Comparison of ENCODE assay signal across 25 cellular contexts in genomic region chr1:164863056-164863455, GRCh38.
"Had no signal": no experiment of that assay in that cellular context is flagged by ENCODE, and none has a peak within 500 bp of the region (broad histone marks: within the 10 kb centered on the region; RNA-seq: fewer than 3 reads in every experiment).

No MANE protein-coding gene starts in this region.

- H3K9ac ChIP-seq: KMS-11 had no signal

- H3K27ac ChIP-seq: brain microvascular endothelial cell, cardiac muscle cell, KMS-11, SJSA1, VCaP had no signal

- ATAC-seq: activated CD4-positive, CD25-positive, alpha-beta regulatory T cell treated with anti-CD3 and anti-CD28 coated beads, Interleukin-2, amount 50 U/mL, for 24 hours; activated CD8-positive, alpha-beta T cell treated with anti-CD3 and anti-CD28 coated beads for 36 hours; activated T-cell treated with anti-CD3 and anti-CD28 coated beads, Interleukin-2, amount 50 U/mL, for 72 hours; PC-3; T-helper 17 cell had no signal

- DNase-seq: activated CD4-positive, alpha-beta T cell treated with anti-CD3 and anti-CD28 coated beads for 4 hours; activated CD8-positive, alpha-beta memory T cell treated with anti-CD3 and anti-CD28 coated beads, Interleukin-2, amount 50 U/mL, for 4 hours; activated CD8-positive, alpha-beta T cell treated with anti-CD3 and anti-CD28 coated beads for 36 hours; activated gamma-delta T cell treated with Interleukin-2 at 50 U/mL for 16 hours; activated naive CD4-positive, alpha-beta T cell treated with anti-CD3 and anti-CD28 coated beads, Interleukin-2, amount 10 ng/mL, durations not matched to agents 7 days and 5 days; activated naive CD8-positive, alpha-beta T cell treated with anti-CD3 and anti-CD28 coated beads for 36 hours; activated T-cell treated with anti-CD3 and anti-CD28 coated beads, Interleukin-2, amount 50 U/mL, for 72 hours; brain microvascular endothelial cell; NCI-H1092; NCI-H1417; NCI-H1930; NCI-H2171 treated with DMSO at 0.1 percent for 48 hours; NCI-H446; NCI-H524; NCI-H774; PC-3; SHP77; T-helper 17 cell; T-helper 9 cell had no signal

- H3K27me3 ChIP-seq: brain microvascular endothelial cell, cardiac muscle cell, SJSA1 had no signal

- FAIRE-seq: RCC 7860 had no signal

- H3K36me3 ChIP-seq: brain microvascular endothelial cell, cardiac muscle cell, SJSA1 had no signal

- H3K4me1 ChIP-seq: SJSA1 had no signal

- H3K4me2 ChIP-seq: KMS-11 had no signal

- H3K4me3 ChIP-seq: cardiac muscle cell, SJSA1 had no signal

- H3K9me3 ChIP-seq: SJSA1 had no signal
